ENCODE assay signal across 12 cellular contexts in genomic region chr14:23632461-23633159, GRCh38. TPM values are rescaled to one million over a fixed set of nuclear protein-coding genes. Genes with fewer than 3 reads are reported as not detected.
DNase-seq lines count a peak whose midpoint lies in the region; ATAC-seq and TF ChIP-seq lines count a peak whose summit lies in the region.
"Had no signal": no experiment of that assay in that cellular context is flagged by ENCODE, and none has a peak within 500 bp of the region (broad histone marks: within the 10 kb centered on the region; RNA-seq: fewer than 3 reads in every experiment).

No MANE protein-coding gene starts in this region.

- H3K4me3 Mint-ChIP-seq in activated naive CD4-positive, alpha-beta T cell treated with anti-CD3 and anti-CD28 coated beads, Interleukin-2, amount 50 U/mL, for 24 hours: peak overlapping the region; percentile 71
- H3K4me3 Mint-ChIP-seq in activated naive CD8-positive, alpha-beta T cell treated with anti-CD3 and anti-CD28 coated beads, Interleukin-2, amount 10 ng/mL, durations not matched to agents 7 days and 5 days: peak overlapping the region; percentile 15
- H3K4me3 Mint-ChIP-seq in naive thymus-derived CD4-positive, alpha-beta T cell: peak overlapping the region in 9 of 10 donors; percentile 9 to 89 (median 79)

- no peak overlapping the region for H3K27ac ChIP-seq in naive thymus-derived CD4-positive, alpha-beta T cell (ENCODE audit: low read depth, low read length)
- H3K27ac ChIP-seq in aorta (ENCODE audit: low read depth in 1 of 2, low read length in 2 of 2): no peak overlapping the region
- H3K27ac ChIP-seq in tibial nerve: no peak overlapping the region
- H3K27ac ChIP-seq in Peyer's patch: no peak overlapping the region
- H3K27ac ChIP-seq: lower lobe of right lung had no signal

- H3K36me3 ChIP-seq in naive thymus-derived CD4-positive, alpha-beta T cell (ENCODE audit: control insufficient read depth in 2 of 3, insufficient read depth in 3 of 3, low read length in 3 of 3): no peaks in the 10 kb centered on the region
- no peaks in the 10 kb centered on the region for H3K36me3 ChIP-seq in aorta (ENCODE audit: control insufficient read depth in 1 of 2, insufficient read depth in 2 of 2, low read length in 1 of 2)
- H3K36me3 ChIP-seq in tibial nerve: no peaks in the 10 kb centered on the region
- no peaks in the 10 kb centered on the region for H3K36me3 ChIP-seq in Peyer's patch
- H3K36me3 ChIP-seq: heart left ventricle had no signal

- H3K4me1 ChIP-seq in naive thymus-derived CD4-positive, alpha-beta T cell (ENCODE audit: control insufficient read depth in 2 of 2, insufficient read depth in 2 of 2, low read length in 2 of 2): no peaks in the 10 kb centered on the region
- H3K4me1 ChIP-seq in aorta (ENCODE audit: control insufficient read depth in 1 of 2, insufficient read depth in 2 of 2, low read length in 2 of 2): no peaks in the 10 kb centered on the region
- peaks cover 0 to 8% (median 0%) of the 10 kb centered on the region in 4 donors for H3K4me1 ChIP-seq in tibial nerve
- H3K4me1 ChIP-seq in Peyer's patch: no peaks in the 10 kb centered on the region

- TF ChIP-seq POLR2A in tibial nerve (IDR thresholded peaks at IDR 0.05): no peak
- no peak for TF ChIP-seq POLR2A in Peyer's patch (IDR thresholded peaks at IDR 0.05)

- H3K4me3 ChIP-seq in naive thymus-derived CD4-positive, alpha-beta T cell (ENCODE audit: low read length): no peak overlapping the region
- H3K4me3 ChIP-seq in aorta (ENCODE audit: low read length in 2 of 2) (no peak overlapping the region), tibial nerve (no peak overlapping the region), Peyer's patch (no peak overlapping the region)
- H3K4me3 ChIP-seq: lower lobe of right lung had no signal

- WGBS in aorta, 2 donors: 35 to 41% methylated on average over 4 of the region's 4 CpGs
- 37 to 52% methylated on average over 4 of the region's 4 CpGs for WGBS in tibial nerve, 2 donors

- H3K9me3 ChIP-seq in naive thymus-derived CD4-positive, alpha-beta T cell (ENCODE audit: control insufficient read depth in 2 of 3, low read length in 3 of 3): no peaks in the 10 kb centered on the region
- no peaks in the 10 kb centered on the region for H3K9me3 ChIP-seq in aorta (ENCODE audit: control insufficient read depth, low read length)
- no peaks in the 10 kb centered on the region for H3K9me3 ChIP-seq in tibial nerve
- peaks cover 0 to 6% (median 0%) of the 10 kb centered on the region in 4 donors for H3K9me3 ChIP-seq in Peyer's patch
- H3K9me3 ChIP-seq: lower lobe of right lung had no signal

- H3K9me3 Mint-ChIP-seq in activated naive CD4-positive, alpha-beta T cell treated with anti-CD3 and anti-CD28 coated beads, Interleukin-2, amount 50 U/mL, for 24 hours: no peaks in the 10 kb centered on the region
- no peaks in the 10 kb centered on the region for H3K9me3 Mint-ChIP-seq in activated naive CD8-positive, alpha-beta T cell treated with anti-CD3 and anti-CD28 coated beads, Interleukin-2, amount 10 ng/mL, durations not matched to agents 7 days and 5 days
- peaks cover 0 to 2% (median 0%) of the 10 kb centered on the region in 11 donors for H3K9me3 Mint-ChIP-seq in naive thymus-derived CD4-positive, alpha-beta T cell

- no peak for TF ChIP-seq CTCF in tibial nerve (IDR thresholded peaks at IDR 0.05)
- TF ChIP-seq CTCF in Peyer's patch (IDR thresholded peaks at IDR 0.05): no peak

- H3K4me1 Mint-ChIP-seq in activated naive CD4-positive, alpha-beta T cell treated with anti-CD3 and anti-CD28 coated beads, Interleukin-2, amount 50 U/mL, for 24 hours: peaks cover 10% of the 10 kb centered on the region
- peaks cover 5% of the 10 kb centered on the region for H3K4me1 Mint-ChIP-seq in activated naive CD8-positive, alpha-beta T cell treated with anti-CD3 and anti-CD28 coated beads, Interleukin-2, amount 10 ng/mL, durations not matched to agents 7 days and 5 days
- H3K4me1 Mint-ChIP-seq in naive thymus-derived CD4-positive, alpha-beta T cell: peaks cover 5 to 18% (median 13%) of the 10 kb centered on the region in 7 donors

- CTCF ChIA-PET in naive thymus-derived CD4-positive, alpha-beta T cell (lab: Charles Lee): interaction anchor here (0.6 to 5.5 kb wide), 26 partner anchors 9 to 664 kb away, joined by 3 to 41 read pairs (median 4); partner anchors contain the start of gene DHRS4

- no peak for DNase-seq in activated naive CD4-positive, alpha-beta T cell treated with Interleukin-2 at 50 U/mL for 16 hours
- DNase-seq in activated naive CD8-positive, alpha-beta T cell treated with anti-CD3 and anti-CD28 coated beads, Interleukin-2, amount 10 ng/mL, durations not matched to agents 7 days and 5 days: no peak
- no peak for DNase-seq in naive thymus-derived CD4-positive, alpha-beta T cell
- DNase-seq in aorta (no peak), tibial nerve (ENCODE audit: low spot score in 2 of 2) (no peak), Peyer's patch (no peak)

- no peak for ATAC-seq in activated naive CD8-positive, alpha-beta T cell treated with anti-CD3 and anti-CD28 coated beads, Interleukin-2, amount 10 ng/mL, durations not matched to agents 7 days and 5 days (ENCODE audit: low read depth)
- ATAC-seq in naive thymus-derived CD4-positive, alpha-beta T cell: no peak
- ATAC-seq in aorta (ENCODE audit: low FRiP score): peak; percentile 38
- no peak for ATAC-seq in HG03280 (IDR thresholded peaks at IDR 0.05; ENCODE audit: unreplicated experiment)

- peaks cover 2% of the 10 kb centered on the region for H3K36me3 Mint-ChIP-seq in activated naive CD4-positive, alpha-beta T cell treated with anti-CD3 and anti-CD28 coated beads, Interleukin-2, amount 50 U/mL, for 24 hours
- H3K36me3 Mint-ChIP-seq in activated naive CD8-positive, alpha-beta T cell treated with anti-CD3 and anti-CD28 coated beads, Interleukin-2, amount 10 ng/mL, durations not matched to agents 7 days and 5 days: no peaks in the 10 kb centered on the region
- no peaks in the 10 kb centered on the region for H3K36me3 Mint-ChIP-seq in naive thymus-derived CD4-positive, alpha-beta T cell

- no peak for TF ChIP-seq EP300 in tibial nerve (IDR thresholded peaks at IDR 0.05)

- no peak overlapping the region for H3K27ac Mint-ChIP-seq in activated naive CD4-positive, alpha-beta T cell treated with anti-CD3 and anti-CD28 coated beads, Interleukin-2, amount 50 U/mL, for 24 hours
- H3K27ac Mint-ChIP-seq in activated naive CD8-positive, alpha-beta T cell treated with anti-CD3 and anti-CD28 coated beads, Interleukin-2, amount 10 ng/mL, durations not matched to agents 7 days and 5 days: no peak overlapping the region
- peak overlapping the region in 8 of 9 donors; percentile 17 to 77 (median 60) for H3K27ac Mint-ChIP-seq in naive thymus-derived CD4-positive, alpha-beta T cell

- POLR2A ChIA-PET in activated naive CD8-positive, alpha-beta T cell treated with anti-CD3 and anti-CD28 coated beads, Interleukin-2, amount 10 ng/mL, durations not matched to agents 7 days and 5 days (lab: Charles Lee): interaction anchor here (1.0 to 1.6 kb wide), 3 partner anchors 22 to 44 kb away, joined by 3 to 9 read pairs (median 4); no protein-coding TSS in a partner anchor
- POLR2A ChIA-PET in naive thymus-derived CD4-positive, alpha-beta T cell (lab: Charles Lee): interaction anchor here (0.6 to 0.8 kb wide), 2 partner anchors 325 to 374 kb away, joined by 3 to 6 read pairs; no protein-coding TSS in a partner anchor

- intact Hi-C loops in naive thymus-derived CD4-positive, alpha-beta T cell (cut with micrococcal nuclease): loop anchor here (1.0 to 5.0 kb wide), 7 partner anchors 43 to 460 kb away; partner anchors contain the start of gene PCK2 (in 1 of the 2)
- intact Hi-C loops in aorta (cut with DNase I): loop anchor here (5.0 to 10.0 kb wide), 2 partner anchors 282 to 295 kb away; no protein-coding TSS in a partner anchor

- H3K27me3 ChIP-seq in naive thymus-derived CD4-positive, alpha-beta T cell (ENCODE audit: control insufficient read depth in 2 of 2, insufficient read depth in 2 of 2, low read length in 2 of 2): no peaks in the 10 kb centered on the region
- no peaks in the 10 kb centered on the region for H3K27me3 ChIP-seq in aorta (ENCODE audit: control insufficient read depth in 1 of 2, insufficient read depth in 2 of 2, low read length in 1 of 2)
- no peaks in the 10 kb centered on the region for H3K27me3 ChIP-seq in tibial nerve
- no peaks in the 10 kb centered on the region for H3K27me3 ChIP-seq in Peyer's patch
- H3K27me3 ChIP-seq: heart left ventricle had no signal

- no peaks in the 10 kb centered on the region for H3K27me3 Mint-ChIP-seq in activated naive CD4-positive, alpha-beta T cell treated with anti-CD3 and anti-CD28 coated beads, Interleukin-2, amount 50 U/mL, for 24 hours
- H3K27me3 Mint-ChIP-seq in activated naive CD8-positive, alpha-beta T cell treated with anti-CD3 and anti-CD28 coated beads, Interleukin-2, amount 10 ng/mL, durations not matched to agents 7 days and 5 days: peaks cover 5% of the 10 kb centered on the region
- peaks cover 0 to 2% (median 0%) of the 10 kb centered on the region in 5 donors for H3K27me3 Mint-ChIP-seq in naive thymus-derived CD4-positive, alpha-beta T cell

RNA-seq across cellular contexts. Expression of gene DHRS2, which starts 3.6 kb away (rescaled TPM):
- total RNA-seq in activated naive CD8-positive, alpha-beta T cell treated with anti-CD3 and anti-CD28 coated beads, Interleukin-2, amount 10 ng/mL, durations not matched to agents 7 days and 5 days: under 1 TPM in 1 of 2 experiments, not detected in 1; 0.17 TPM
- 1 to 10 TPM in 1 of 5 experiments, not detected in 4; 5.5 TPM for total RNA-seq in naive thymus-derived CD4-positive, alpha-beta T cell
- under 1 TPM in 1 of 2 donors, not detected in 1; 0.63 TPM for polyA plus RNA-seq in naive thymus-derived CD4-positive, alpha-beta T cell
- total RNA-seq in aorta (not detected), tibial nerve (under 1 TPM in 1 of 4 donors, not detected in 3; 0.90 TPM), Peyer's patch (not detected)
- under 1 TPM in 1 of 2 donors, not detected in 1; 0.18 TPM for polyA plus RNA-seq in aorta

RNA-seq across cellular contexts. Expression of gene JPH4, which starts 54.0 kb away (rescaled TPM):
- total RNA-seq in activated naive CD8-positive, alpha-beta T cell treated with anti-CD3 and anti-CD28 coated beads, Interleukin-2, amount 10 ng/mL, durations not matched to agents 7 days and 5 days: not detected
- total RNA-seq in naive thymus-derived CD4-positive, alpha-beta T cell: 1 to 10 TPM in 1 of 5 experiments, under 1 TPM in 1, not detected in 3; 0.16 to 1.2 TPM
- polyA plus RNA-seq in naive thymus-derived CD4-positive, alpha-beta T cell: under 1 TPM in 1 of 2 donors, not detected in 1; 0.13 TPM
- total RNA-seq in aorta (1 to 10 TPM; 1.5 to 1.7 TPM), tibial nerve (1 to 10 TPM; 1.2 to 2.9 (median 2.2) TPM), Peyer's patch (1 to 10 TPM in 2 of 4 donors, under 1 TPM in 1, not detected in 1; 0.85 to 8.3 (median 1.5) TPM)
- polyA plus RNA-seq in aorta: under 1 TPM in 1 of 2 donors, not detected in 1; 0.23 TPM
- total RNA-seq: LHCN-M2 had no signal
- polyA plus RNA-seq: AG04450 had no signal

Comparison
In these comparisons a context has a peak if more than half of its experiments do, and no peak if none do; other contexts are left out.
1. H3K27ac Mint-ChIP-seq: peak in naive thymus-derived CD4-positive, alpha-beta T cell (8 of 9); none in activated naive CD4-positive, alpha-beta T cell treated with anti-CD3 and anti-CD28 coated beads, Interleukin-2, amount 50 U/mL, for 24 hours (single experiment) and activated naive CD8-positive, alpha-beta T cell treated with anti-CD3 and anti-CD28 coated beads, Interleukin-2, amount 10 ng/mL, durations not matched to agents 7 days and 5 days (single experiment).
2. H3K4me3 Mint-ChIP-seq: peak in every context shown above with its lines; median percentile 79 in naive thymus-derived CD4-positive, alpha-beta T cell; 71 in activated naive CD4-positive, alpha-beta T cell treated with anti-CD3 and anti-CD28 coated beads, Interleukin-2, amount 50 U/mL, for 24 hours; 15 in activated naive CD8-positive, alpha-beta T cell treated with anti-CD3 and anti-CD28 coated beads, Interleukin-2, amount 10 ng/mL, durations not matched to agents 7 days and 5 days.